ENCODE assay signal across 20 cellular contexts in genomic region chr16:85323230-85323960, GRCh38.
DNase-seq lines count a peak whose midpoint lies in the region; ATAC-seq, FAIRE-seq and TF ChIP-seq lines count a peak whose summit lies in the region.
"Had no signal": no experiment of that assay in that cellular context is flagged by ENCODE, and none has a peak within 500 bp of the region (broad histone marks: within the 10 kb centered on the region; RNA-seq: fewer than 3 reads in every experiment).

No MANE protein-coding gene starts in this region.

- H3K27me3 ChIP-seq in astrocyte (ENCODE audit: insufficient read depth, low read length) (no peaks in the 10 kb centered on the region), mesendoderm (ENCODE audit: insufficient read depth, low read length, poor library complexity) (no peaks in the 10 kb centered on the region), subcutaneous abdominal adipose tissue (ENCODE audit: control insufficient read depth in 5 of 5, insufficient read depth in 4 of 5, low read length in 5 of 5) (peaks cover 0 to 3% (median 0%) of the 10 kb centered on the region in 5 donors)
- H3K27me3 ChIP-seq: ovary had no signal

- peaks cover 81% of the 10 kb centered on the region for H4K20me1 ChIP-seq in astrocyte (ENCODE audit: insufficient read depth, low read length)

- no peak overlapping the region for H2BK5ac ChIP-seq in mesendoderm (ENCODE audit: low read length)

- FAIRE-seq in astrocyte (lab: Jason Lieb, UNC), result no peak
- FAIRE-seq: small intestine had no signal

- no peaks in the 10 kb centered on the region for H3K36me3 ChIP-seq in HEK293 (ENCODE audit: control insufficient read depth in 2 of 2, insufficient read depth in 1 of 2, low read length in 2 of 2)
- no peaks in the 10 kb centered on the region for H3K36me3 ChIP-seq in astrocyte (ENCODE audit: insufficient read depth, low read length)
- no peaks in the 10 kb centered on the region for H3K36me3 ChIP-seq in mesendoderm (ENCODE audit: control insufficient read depth, insufficient read depth, low read length)
- no peaks in the 10 kb centered on the region for H3K36me3 ChIP-seq in subcutaneous abdominal adipose tissue (ENCODE audit: control insufficient read depth in 5 of 5, insufficient read depth in 5 of 5, low read length in 5 of 5)
- H3K36me3 ChIP-seq: ovary had no signal

- H3K4ac ChIP-seq in mesendoderm (ENCODE audit: low read depth, low read length), result no peak overlapping the region

- no CpG with 5 or more reads among the region's 14 CpGs for WGBS in mesendoderm (ENCODE audit: extremely low coverage, insufficient coverage, low lambda C conversion rate)

- no peaks in the 10 kb centered on the region for H3K79me2 ChIP-seq in astrocyte (ENCODE audit: insufficient read depth, low read length)
- no peaks in the 10 kb centered on the region for H3K79me2 ChIP-seq in mesendoderm (ENCODE audit: control insufficient read depth, insufficient read depth, low read length)

- peak overlapping the region; percentile 18 for H2AK5ac ChIP-seq in mesendoderm (ENCODE audit: low read length)

- TF ChIP-seq CTCF in HEK293 (tag by site-specific recombination; IDR thresholded peaks at IDR 0.05), result no peak
- no peak for TF ChIP-seq CTCF in astrocyte (IDR thresholded peaks at IDR 0.05; ENCODE audit: insufficient read depth, low read depth, low read length)

- CTCF ChIA-PET in HEK293 (lab: Yijun Ruan, JAX), result interaction anchor here (0.6 to 1.9 kb wide), 3 partner anchors 16 to 211 kb away, joined by 3 to 6 read pairs (median 4); no protein-coding TSS in a partner anchor

- DNase-seq in astrocyte (ENCODE audit: low read depth), result no peak
- no peak for DNase-seq in mesendoderm
- no peak for DNase-seq in activated naive CD8-positive, alpha-beta T cell treated with anti-CD3 and anti-CD28 coated beads, Interleukin-2, amount 50 U/mL, for 24 hours
- DNase-seq in effector CD8-positive, alpha-beta T cell (lab: John Stamatoyannopoulos, UW), result no peak
- DNase-seq: activated CD8-positive, alpha-beta memory T cell treated with anti-CD3 and anti-CD28 coated beads for 24 hours; activated T-cell treated with anti-CD3 and anti-CD28 coated beads, Interleukin-2, amount 50 U/mL, for 72 hours; AML-193; hippocampal formation; NCI-H1048; NCI-H2081 treated with DMSO at 0.1 percent for 48 hours; NCI-H510A treated with DMSO at 0.1 percent for 48 hours; stimulated activated CD4-positive, alpha-beta T cell treated with anti-CD3 and anti-CD28 coated beads, Interleukin-4, amount 100 ng/mL, for 24 hours had no signal

- H3K56ac ChIP-seq in mesendoderm (ENCODE audit: low read length), result peak overlapping the region; percentile 22

- no peak overlapping the region for H2BK15ac ChIP-seq in mesendoderm (replicated peaks; ENCODE audit: low read depth)

- ATAC-seq in activated naive CD8-positive, alpha-beta T cell treated with anti-CD3 and anti-CD28 coated beads, Interleukin-2, amount 50 U/mL, for 24 hours, result no peak
- ATAC-seq in HG03457 (IDR thresholded peaks at IDR 0.05; ENCODE audit: unreplicated experiment), result no peak
- ATAC-seq in GM18517 (IDR thresholded peaks at IDR 0.05; ENCODE audit: unreplicated experiment), result no peak
- ATAC-seq: activated T-cell treated with anti-CD3 and anti-CD28 coated beads, Interleukin-2, amount 50 U/mL, for 72 hours; HCT116 had no signal

- no peak overlapping the region for H3K27ac ChIP-seq in HEK293 (ENCODE audit: extremely low read depth, low read depth, low read length)
- no peak overlapping the region for H3K27ac ChIP-seq in astrocyte (ENCODE audit: low read depth, low read length)
- H3K27ac ChIP-seq in mesendoderm (ENCODE audit: low read depth, low read length), result no peak overlapping the region
- H3K27ac ChIP-seq in subcutaneous abdominal adipose tissue (ENCODE audit: low read depth, low read length), result peak overlapping the region; percentile 83
- H3K27ac ChIP-seq: ovary had no signal

- H3K27ac Mint-ChIP-seq in astrocyte (ENCODE audit: unreplicated experiment), result peak overlapping the region; percentile 26
- H3K27ac Mint-ChIP-seq in activated naive CD8-positive, alpha-beta T cell treated with anti-CD3 and anti-CD28 coated beads, Interleukin-2, amount 50 U/mL, for 24 hours, result no peak overlapping the region
- H3K27ac Mint-ChIP-seq: activated T-cell treated with anti-CD3 and anti-CD28 coated beads, Interleukin-2, amount 50 U/mL, for 72 hours had no signal

- H3K4me3 Mint-ChIP-seq in astrocyte (ENCODE audit: unreplicated experiment), result no peak overlapping the region
- no peak overlapping the region for H3K4me3 Mint-ChIP-seq in activated naive CD8-positive, alpha-beta T cell treated with anti-CD3 and anti-CD28 coated beads, Interleukin-2, amount 50 U/mL, for 24 hours
- H3K4me3 Mint-ChIP-seq: activated T-cell treated with anti-CD3 and anti-CD28 coated beads, Interleukin-2, amount 50 U/mL, for 72 hours; central memory CD8-positive, alpha-beta T cell had no signal

- H4K8ac ChIP-seq in mesendoderm (ENCODE audit: low read depth, low read length), result no peak overlapping the region

- H3K27me3 Mint-ChIP-seq in astrocyte (ENCODE audit: low read depth, unreplicated experiment), result peaks cover 11% of the 10 kb centered on the region
- H3K27me3 Mint-ChIP-seq in activated naive CD8-positive, alpha-beta T cell treated with anti-CD3 and anti-CD28 coated beads, Interleukin-2, amount 50 U/mL, for 24 hours, result no peaks in the 10 kb centered on the region

- no peaks in the 10 kb centered on the region for H3K9me3 ChIP-seq in HEK293 (ENCODE audit: control insufficient read depth, insufficient read depth, low read depth, low read length)
- H3K9me3 ChIP-seq in astrocyte (ENCODE audit: insufficient read depth, low read depth, low read length), result no peaks in the 10 kb centered on the region
- H3K9me3 ChIP-seq in subcutaneous abdominal adipose tissue (ENCODE audit: control insufficient read depth in 5 of 5, low read length in 5 of 5), result no peaks in the 10 kb centered on the region
- H3K9me3 ChIP-seq: ovary had no signal

- no peak overlapping the region for H3K23ac ChIP-seq in mesendoderm (ENCODE audit: low read length)

- H3K4me1 ChIP-seq in HEK293 (ENCODE audit: control insufficient read depth, insufficient read depth, low read length) (peaks cover 6% of the 10 kb centered on the region), astrocyte (ENCODE audit: insufficient read depth, low read length) (peaks cover 31% of the 10 kb centered on the region), mesendoderm (ENCODE audit: control insufficient read depth, low read depth, low read length) (peaks cover 9% of the 10 kb centered on the region), subcutaneous abdominal adipose tissue (ENCODE audit: control insufficient read depth in 5 of 5, insufficient read depth in 5 of 5, low read length in 5 of 5) (peaks cover 13 to 53% (median 40%) of the 10 kb centered on the region in 5 donors)

- no peak overlapping the region for H4K5ac ChIP-seq in mesendoderm (ENCODE audit: low read length)

- peaks cover 1% of the 10 kb centered on the region for H3K79me1 ChIP-seq in mesendoderm (ENCODE audit: low read length)

- peaks cover 2% of the 10 kb centered on the region for H3K9me3 Mint-ChIP-seq in astrocyte (ENCODE audit: unreplicated experiment)
- H3K9me3 Mint-ChIP-seq in activated naive CD8-positive, alpha-beta T cell treated with anti-CD3 and anti-CD28 coated beads, Interleukin-2, amount 50 U/mL, for 24 hours, result no peaks in the 10 kb centered on the region
- H3K9me3 Mint-ChIP-seq: activated T-cell treated with anti-CD3 and anti-CD28 coated beads, Interleukin-2, amount 50 U/mL, for 72 hours; central memory CD8-positive, alpha-beta T cell had no signal

- H3K4me3 ChIP-seq in HEK293 (ENCODE audit: low read depth, low read length) (no peak overlapping the region), astrocyte (ENCODE audit: insufficient read depth, low read depth, low read length) (no peak overlapping the region), mesendoderm (ENCODE audit: low read length) (no peak overlapping the region), subcutaneous abdominal adipose tissue (ENCODE audit: low read depth in 1 of 5, low read length in 5 of 5) (no peak overlapping the region)
- H3K4me3 ChIP-seq: ovary had no signal

- H3K4me1 Mint-ChIP-seq in astrocyte (ENCODE audit: low read depth, unreplicated experiment), result peaks cover 8% of the 10 kb centered on the region
- H3K4me1 Mint-ChIP-seq in activated naive CD8-positive, alpha-beta T cell treated with anti-CD3 and anti-CD28 coated beads, Interleukin-2, amount 50 U/mL, for 24 hours, result no peaks in the 10 kb centered on the region
- H3K4me1 Mint-ChIP-seq: central memory CD8-positive, alpha-beta T cell had no signal

- POLR2A ChIA-PET in HEK293 (lab: Yijun Ruan, JAX), result no interaction called here

- no peak overlapping the region for H3K18ac ChIP-seq in mesendoderm (ENCODE audit: low read length)

- peaks cover 5% of the 10 kb centered on the region for H3K36me3 Mint-ChIP-seq in astrocyte (ENCODE audit: low read depth, unreplicated experiment)
- H3K36me3 Mint-ChIP-seq in activated naive CD8-positive, alpha-beta T cell treated with anti-CD3 and anti-CD28 coated beads, Interleukin-2, amount 50 U/mL, for 24 hours (ENCODE audit: low read depth), result no peaks in the 10 kb centered on the region

- H3K4me2 ChIP-seq in astrocyte (ENCODE audit: low read length) (no peak overlapping the region), mesendoderm (ENCODE audit: low read length) (no peak overlapping the region)

- no peak overlapping the region for H2BK120ac ChIP-seq in mesendoderm (ENCODE audit: low read depth, low read length)

- no peak overlapping the region for H2AFZ ChIP-seq in astrocyte (ENCODE audit: low read depth, low read length)

- H3K9ac ChIP-seq in astrocyte (ENCODE audit: low read length) (no peak overlapping the region), mesendoderm (ENCODE audit: low read length) (no peak overlapping the region), subcutaneous abdominal adipose tissue (ENCODE audit: low read length in 5 of 5) (peak overlapping the region in 1 of 5 donors; percentile 28)

TF ChIP-seq in HEK293, 187 proteins besides CTCF, POLR2A, EP300 and RAD21 (continues in another document):
- TF ChIP-seq HIC1 (tag by site-specific recombination; IDR thresholded peaks at IDR 0.05), result no peak
- peak; percentile 31; the same call in 1 of the 2 replicates for TF ChIP-seq ZNF341 (tag by site-specific recombination; IDR thresholded peaks at IDR 0.05; ENCODE audit: low read depth)
